1 cellular context compared by ENCODE assay signal in the genomic region with DNA sequence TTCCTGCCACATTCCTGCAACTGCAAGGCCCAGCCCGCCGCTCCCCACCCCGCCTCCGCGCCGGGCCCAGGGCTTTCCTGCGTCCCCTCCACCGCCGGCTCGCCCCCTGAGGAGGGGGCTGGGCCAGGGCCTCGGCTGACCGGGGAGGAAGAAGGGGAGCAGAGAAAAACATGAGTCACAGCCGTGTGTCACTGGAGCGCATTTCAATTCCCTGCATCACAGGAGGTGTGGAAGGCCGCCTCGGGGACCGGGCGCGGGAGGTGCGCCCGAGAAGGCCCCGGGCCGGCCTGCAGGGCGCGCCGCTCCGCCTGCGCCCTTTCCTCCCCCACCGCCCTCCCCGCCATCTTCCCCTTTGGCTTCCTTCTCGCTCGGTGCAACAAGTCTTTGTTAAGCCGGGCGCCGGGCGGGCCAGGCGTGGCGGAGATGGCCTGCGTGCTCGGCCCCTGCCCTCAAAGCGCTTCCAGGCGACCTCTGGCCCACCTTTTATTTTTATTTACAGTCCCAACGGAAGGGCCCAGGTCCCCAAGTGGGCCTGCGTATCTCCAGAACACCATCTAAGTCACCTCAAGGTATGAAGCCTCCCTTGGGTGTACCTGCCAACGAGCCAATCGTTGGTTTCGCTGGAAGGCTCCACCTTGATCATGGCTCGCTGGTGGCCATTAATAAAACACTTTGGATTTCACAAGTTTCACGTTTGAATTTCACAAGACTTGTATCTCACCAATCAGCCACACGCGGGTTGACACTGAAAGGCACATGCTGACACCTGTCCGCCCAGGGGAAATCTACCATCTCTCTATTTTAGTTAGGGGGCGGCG.
TF ChIP-seq lines count a peak whose summit lies in the region.

No MANE protein-coding gene starts in this region.

TF ChIP-seq in K562, 482 proteins besides CTCF, POLR2A, EP300 and RAD21 (continued from another document and continues in another):
- TF ChIP-seq, protein P1, sequence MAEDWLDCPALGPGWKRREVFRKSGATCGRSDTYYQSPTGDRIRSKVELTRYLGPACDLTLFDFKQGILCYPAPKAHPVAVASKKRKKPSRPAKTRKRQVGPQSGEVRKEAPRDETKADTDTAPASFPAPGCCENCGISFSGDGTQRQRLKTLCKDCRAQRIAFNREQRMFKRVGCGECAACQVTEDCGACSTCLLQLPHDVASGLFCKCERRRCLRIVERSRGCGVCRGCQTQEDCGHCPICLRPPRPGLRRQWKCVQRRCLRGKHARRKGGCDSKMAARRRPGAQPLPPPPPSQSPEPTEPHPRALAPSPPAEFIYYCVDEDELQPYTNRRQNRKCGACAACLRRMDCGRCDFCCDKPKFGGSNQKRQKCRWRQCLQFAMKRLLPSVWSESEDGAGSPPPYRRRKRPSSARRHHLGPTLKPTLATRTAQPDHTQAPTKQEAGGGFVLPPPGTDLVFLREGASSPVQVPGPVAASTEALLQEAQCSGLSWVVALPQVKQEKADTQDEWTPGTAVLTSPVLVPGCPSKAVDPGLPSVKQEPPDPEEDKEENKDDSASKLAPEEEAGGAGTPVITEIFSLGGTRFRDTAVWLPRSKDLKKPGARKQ (CRISPR knock-in tag; IDR thresholded peaks at IDR 0.05), result no peak
- TF ChIP-seq HMG20B (CRISPR knock-in tag; IDR thresholded peaks at IDR 0.05) (no peak), ZNF165 (CRISPR knock-in tag; IDR thresholded peaks at IDR 0.05; ENCODE audit: borderline replicate concordance) (no peak), RERE (CRISPR knock-in tag; IDR thresholded peaks at IDR 0.05; ENCODE audit: borderline replicate concordance) (no peak), SUPT5H (IDR thresholded peaks at IDR 0.05) (no peak; the same call in none of the 2 replicates), RBM14 (IDR thresholded peaks at IDR 0.05; ENCODE audit: borderline replicate concordance, insufficient read depth, low read depth, low read length) (peak; percentile 97; the same call in 1 of the 2 replicates), MCM3 (IDR thresholded peaks at IDR 0.05) (no peak), HOXB6 (CRISPR knock-in tag; IDR thresholded peaks at IDR 0.05; ENCODE audit: borderline replicate concordance) (no peak), HSF4 (CRISPR knock-in tag; IDR thresholded peaks at IDR 0.05; ENCODE audit: borderline replicate concordance) (no peak), ZNF668 (CRISPR knock-in tag; IDR thresholded peaks at IDR 0.05) (no peak), ZZZ3 (IDR thresholded peaks at IDR 0.05) (no peak), HDAC3 (IDR thresholded peaks at IDR 0.05; ENCODE audit: borderline replicate concordance, partially characterized antibody) (no peak), ZNF217 (CRISPR knock-in tag; IDR thresholded peaks at IDR 0.05) (no peak), PTRF (tag; IDR thresholded peaks at IDR 0.05) (no peak), EP400 (IDR thresholded peaks at IDR 0.05) (no peak; the same call in 1 of the 2 replicates), BCOR (IDR thresholded peaks at IDR 0.05) (no peak), SP1 (CRISPR knock-in tag; IDR thresholded peaks at IDR 0.05) (no peak), MYNN (IDR thresholded peaks at IDR 0.05) (no peak), MYNN (CRISPR knock-in tag; IDR thresholded peaks at IDR 0.05) (no peak), ZNF282 (CRISPR knock-in tag; IDR thresholded peaks at IDR 0.05) (no peak), ZNF41 (CRISPR knock-in tag; conservative IDR thresholded peaks at IDR 0.05) (peak; percentile 31; the same call in 1 of the 2 replicates), NCOA2 (IDR thresholded peaks at IDR 0.05; ENCODE audit: partially characterized antibody in 2 of 2) (no peak), LEF1 (IDR thresholded peaks at IDR 0.05) (no peak), DDX20 (tag; IDR thresholded peaks at IDR 0.05; ENCODE audit: low read depth) (no peak), HDGF (IDR thresholded peaks at IDR 0.05) (no peak), PCBP1 (IDR thresholded peaks at IDR 0.05; ENCODE audit: low read depth, low read length, poor library complexity, severe bottlenecking) (no peak), BRD4 (IDR thresholded peaks at IDR 0.05) (peak; percentile 71; the same call in 1 of the 2 replicates), ZNF316 (IDR thresholded peaks at IDR 0.05) (peak; percentile 83), CBX2 (IDR thresholded peaks at IDR 0.05; ENCODE audit: insufficient read depth, low read length, poor library complexity, severe bottlenecking) (no peak), RUNX1 (IDR thresholded peaks at IDR 0.05; ENCODE audit: low read depth) (no peak), MEF2D (tag; conservative IDR thresholded peaks at IDR 0.05; ENCODE audit: low read depth) (no peak), THRAP3 (IDR thresholded peaks at IDR 0.05; ENCODE audit: borderline replicate concordance) (0 out of 2 replicates have a peak, but pooled peaks have one; percentile 84), ZNF407 (IDR thresholded peaks at IDR 0.05; ENCODE audit: low read depth) (no peak), ZEB2 (IDR thresholded peaks at IDR 0.05) (no peak), FOXJ2 (tag; IDR thresholded peaks at IDR 0.05) (no peak), IFI16 (CRISPR knock-in tag; IDR thresholded peaks at IDR 0.05) (no peak), ETS1 (conservative IDR thresholded peaks at IDR 0.05; ENCODE audit: control insufficient read depth, low read depth, low read length) (peak; percentile 82)
- TF ChIP-seq, protein P2, sequence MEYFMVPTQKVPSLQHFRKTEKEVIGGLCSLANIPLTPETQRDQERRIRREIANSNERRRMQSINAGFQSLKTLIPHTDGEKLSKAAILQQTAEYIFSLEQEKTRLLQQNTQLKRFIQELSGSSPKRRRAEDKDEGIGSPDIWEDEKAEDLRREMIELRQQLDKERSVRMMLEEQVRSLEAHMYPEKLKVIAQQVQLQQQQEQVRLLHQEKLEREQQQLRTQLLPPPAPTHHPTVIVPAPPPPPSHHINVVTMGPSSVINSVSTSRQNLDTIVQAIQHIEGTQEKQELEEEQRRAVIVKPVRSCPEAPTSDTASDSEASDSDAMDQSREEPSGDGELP (CRISPR knock-in tag; IDR thresholded peaks at IDR 0.05; ENCODE audit: borderline replicate concordance), result no peak
- TF ChIP-seq, protein P3, sequence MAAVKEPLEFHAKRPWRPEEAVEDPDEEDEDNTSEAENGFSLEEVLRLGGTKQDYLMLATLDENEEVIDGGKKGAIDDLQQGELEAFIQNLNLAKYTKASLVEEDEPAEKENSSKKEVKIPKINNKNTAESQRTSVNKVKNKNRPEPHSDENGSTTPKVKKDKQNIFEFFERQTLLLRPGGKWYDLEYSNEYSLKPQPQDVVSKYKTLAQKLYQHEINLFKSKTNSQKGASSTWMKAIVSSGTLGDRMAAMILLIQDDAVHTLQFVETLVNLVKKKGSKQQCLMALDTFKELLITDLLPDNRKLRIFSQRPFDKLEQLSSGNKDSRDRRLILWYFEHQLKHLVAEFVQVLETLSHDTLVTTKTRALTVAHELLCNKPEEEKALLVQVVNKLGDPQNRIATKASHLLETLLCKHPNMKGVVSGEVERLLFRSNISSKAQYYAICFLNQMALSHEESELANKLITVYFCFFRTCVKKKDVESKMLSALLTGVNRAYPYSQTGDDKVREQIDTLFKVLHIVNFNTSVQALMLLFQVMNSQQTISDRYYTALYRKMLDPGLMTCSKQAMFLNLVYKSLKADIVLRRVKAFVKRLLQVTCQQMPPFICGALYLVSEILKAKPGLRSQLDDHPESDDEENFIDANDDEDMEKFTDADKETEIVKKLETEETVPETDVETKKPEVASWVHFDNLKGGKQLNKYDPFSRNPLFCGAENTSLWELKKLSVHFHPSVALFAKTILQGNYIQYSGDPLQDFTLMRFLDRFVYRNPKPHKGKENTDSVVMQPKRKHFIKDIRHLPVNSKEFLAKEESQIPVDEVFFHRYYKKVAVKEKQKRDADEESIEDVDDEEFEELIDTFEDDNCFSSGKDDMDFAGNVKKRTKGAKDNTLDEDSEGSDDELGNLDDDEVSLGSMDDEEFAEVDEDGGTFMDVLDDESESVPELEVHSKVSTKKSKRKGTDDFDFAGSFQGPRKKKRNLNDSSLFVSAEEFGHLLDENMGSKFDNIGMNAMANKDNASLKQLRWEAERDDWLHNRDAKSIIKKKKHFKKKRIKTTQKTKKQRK (IDR thresholded peaks at IDR 0.05; ENCODE audit: borderline replicate concordance, low read depth, low read length), result no peak
